ENCODE assay signal across 7 cellular contexts in the genomic region with DNA sequence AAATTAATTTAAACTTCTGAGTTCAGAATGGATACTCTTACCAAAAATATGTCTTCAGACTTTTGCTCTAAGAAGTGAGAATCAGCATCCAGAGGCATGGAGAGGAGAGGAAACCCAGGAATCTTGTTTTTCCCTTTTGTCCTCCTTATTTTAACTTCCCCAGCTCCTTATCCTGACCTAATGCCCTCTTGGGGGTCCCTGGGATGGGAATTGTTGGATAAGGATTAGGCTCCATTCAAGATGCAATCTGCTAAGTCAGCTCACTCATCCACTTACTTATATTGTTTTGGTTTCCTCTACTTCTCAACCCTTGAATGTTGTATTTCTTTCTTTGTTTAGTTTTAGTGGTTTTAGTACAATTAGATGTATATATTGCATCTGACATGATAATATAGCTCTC.
"Had no signal": no experiment of that assay in that cellular context is flagged by ENCODE, and none has a peak within 500 bp of the region (broad histone marks: within the 10 kb centered on the region; RNA-seq: fewer than 3 reads in every experiment).

No MANE protein-coding gene starts in this region.

- ATAC-seq: GM23338, HCT116, HepG2 had no signal

- H3K27me3 Mint-ChIP-seq: IgD-negative memory B cell had no signal

- H3K27ac ChIP-seq: HL-60 had no signal

- H3K27ac Mint-ChIP-seq: GM23338, HFFc6, IgD-negative memory B cell had no signal

- H3K4me1 Mint-ChIP-seq: IgD-negative memory B cell had no signal

- H3K4me3 Mint-ChIP-seq: GM23338, HFFc6, IgD-negative memory B cell had no signal

- DNase-seq: HFFc6 had no signal

- H3K4me3 ChIP-seq: GM23338, HAP-1 had no signal

- H3K4me1 ChIP-seq: HAP-1 had no signal

- H3K4me2 ChIP-seq: GM23338 had no signal

- H3K36me3 ChIP-seq: HAP-1 had no signal

- H3K9me3 ChIP-seq: HAP-1 had no signal

- H2AFZ ChIP-seq: GM23338 had no signal

- H3K36me3 Mint-ChIP-seq: IgD-negative memory B cell had no signal
